Comparison of ENCODE assay signal across 17 cellular contexts in the genomic region with DNA sequence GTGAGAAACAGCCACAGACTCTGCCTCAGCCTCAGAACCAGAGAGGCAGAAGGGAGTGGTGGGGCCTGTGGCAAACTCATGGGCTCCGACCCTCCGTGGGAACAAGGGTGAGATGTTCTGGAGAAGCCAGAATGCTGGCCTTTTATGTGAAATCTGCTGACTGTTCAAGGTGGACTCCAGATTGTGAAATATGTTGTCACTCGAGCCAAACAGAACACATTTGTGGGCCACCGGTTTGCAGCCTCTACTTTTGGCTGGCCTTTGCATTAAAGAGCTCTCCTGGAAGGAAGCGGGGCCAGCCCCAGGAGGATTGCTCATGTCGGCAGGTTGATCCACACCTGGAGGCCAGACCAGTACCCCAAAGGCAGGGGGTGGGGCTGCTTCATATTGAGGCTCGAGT.
DNase-seq lines count a peak whose midpoint lies in the region; ATAC-seq, FAIRE-seq and TF ChIP-seq lines count a peak whose summit lies in the region.
"Had no signal": no experiment of that assay in that cellular context is flagged by ENCODE, and none has a peak within 500 bp of the region (broad histone marks: within the 10 kb centered on the region; RNA-seq: fewer than 3 reads in every experiment).

No MANE protein-coding gene starts in this region.

- H3K4me1 Mint-ChIP-seq in astrocyte (ENCODE audit: low read depth, unreplicated experiment), result peaks cover 45% of the 10 kb centered on the region
- peaks cover 0 to 9% (median 0%) of the 10 kb centered on the region in 7 donors for H3K4me1 Mint-ChIP-seq in naive thymus-derived CD4-positive, alpha-beta T cell

- in situ Hi-C loops in HepG2 (cut with HindIII; ENCODE audit: extremely low pct_ligation_motif_present, low pct_unique_long_range_greater_than_20kb), result no loop called here

- TF ChIP-seq CTCF in astrocyte (IDR thresholded peaks at IDR 0.05; ENCODE audit: insufficient read depth, low read depth, low read length) (no peak), HepG2 (CRISPR knock-in tag; IDR thresholded peaks at IDR 0.05) (no peak)

- H3K27me3 ChIP-seq in BLaER1 treated with 17β-estradiol and CSF1 and Interleukin-3, amounts not matched to agents 10 nM and 100 nM, result no peaks in the 10 kb centered on the region
- H3K27me3 ChIP-seq in astrocyte (ENCODE audit: insufficient read depth, low read length), result no peaks in the 10 kb centered on the region
- no peaks in the 10 kb centered on the region for H3K27me3 ChIP-seq in HepG2 (ENCODE audit: control insufficient read depth in 1 of 2, insufficient read depth in 2 of 2, low read length in 2 of 2)
- H3K27me3 ChIP-seq in naive thymus-derived CD4-positive, alpha-beta T cell (ENCODE audit: control insufficient read depth in 2 of 2, insufficient read depth in 2 of 2, low read length in 2 of 2), result no peaks in the 10 kb centered on the region
- H3K27me3 ChIP-seq: body of pancreas had no signal

- H3K36me3 Mint-ChIP-seq in astrocyte (ENCODE audit: low read depth, unreplicated experiment), result peaks cover 16% of the 10 kb centered on the region
- peaks cover 0 to 40% (median 7%) of the 10 kb centered on the region in 5 donors for H3K36me3 Mint-ChIP-seq in naive thymus-derived CD4-positive, alpha-beta T cell

- peaks cover 22% of the 10 kb centered on the region for H3K79me2 ChIP-seq in astrocyte (ENCODE audit: insufficient read depth, low read length)
- no peaks in the 10 kb centered on the region for H3K79me2 ChIP-seq in HepG2 (ENCODE audit: insufficient read depth, low read length)

- DNase-seq in astrocyte (ENCODE audit: low read depth) (no peak), HepG2 (ENCODE audit: low spot score) (no peak), UCSD-AML1 (lab: John Stamatoyannopoulos, UW; ENCODE audit: unreplicated experiment) (no peak), nucleus accumbens (lab: John Stamatoyannopoulos, UW) (no peak)
- no peak for DNase-seq in naive thymus-derived CD4-positive, alpha-beta T cell
- DNase-seq: activated CD8-positive, alpha-beta memory T cell treated with anti-CD3 and anti-CD28 coated beads, Interleukin-2, amount 50 U/mL, for 48 hours; body of pancreas; C1 segment of cervical spinal cord; erythroblast; NCI-H1105; NCI-H446 treated with DMSO at 0.1 percent for 48 hours; SHP77 treated with DMSO at 0.1 percent for 48 hours had no signal

- no peak for TF ChIP-seq EP300 in HepG2 (IDR thresholded peaks at IDR 0.05; ENCODE audit: low read depth in 2 of 2, low read length in 2 of 2)
- no peak for TF ChIP-seq EP300 in HepG2 (CRISPR knock-in tag; IDR thresholded peaks at IDR 0.05; ENCODE audit: borderline replicate concordance)

- ATAC-seq in HepG2, result no peak
- ATAC-seq in GM18861 (IDR thresholded peaks at IDR 0.05; ENCODE audit: unreplicated experiment), result no peak
- no peak for ATAC-seq in naive thymus-derived CD4-positive, alpha-beta T cell
- ATAC-seq: body of pancreas had no signal

- H3K9ac ChIP-seq in BLaER1 treated with 17β-estradiol and CSF1 and Interleukin-3, amounts not matched to agents 10 nM and 100 nM, result peak overlapping the region in 4 of 11 experiments; percentile 1 to 46 (median 28); a peak in 5 of 22 replicates
- H3K9ac ChIP-seq in astrocyte (ENCODE audit: low read length), result peak overlapping the region; percentile 90
- H3K9ac ChIP-seq in HepG2 (ENCODE audit: insufficient read depth, low read depth, low read length), result no peak overlapping the region

- POLR2A ChIA-PET in HepG2 (lab: Yijun Ruan, JAX), result interaction anchor here (1.9 kb wide), 1 partner anchor 37 kb away, joined by 14 read pairs; no protein-coding TSS in a partner anchor
- POLR2A ChIA-PET in naive thymus-derived CD4-positive, alpha-beta T cell (lab: Charles Lee), result no interaction called here

- H4K20me1 ChIP-seq in BLaER1 treated with 17β-estradiol and CSF1 and Interleukin-3, amounts not matched to agents 10 nM and 100 nM, result peaks cover 0 to 28% (median 0%) of the 10 kb centered on the region in 11 experiments; a peak in 3 of 22 replicates
- H4K20me1 ChIP-seq in astrocyte (ENCODE audit: insufficient read depth, low read length) (no peaks in the 10 kb centered on the region), HepG2 (ENCODE audit: insufficient read depth, low read length) (no peaks in the 10 kb centered on the region)

- FAIRE-seq in astrocyte (lab: Jason Lieb, UNC), result no peak
- no peak for FAIRE-seq in HepG2 (lab: Jason Lieb, UNC)
- FAIRE-seq: urothelium cell line had no signal

- peak overlapping the region in 3 of 11 experiments; percentile 16 to 40 (median 26); a peak in 3 of 22 replicates for H3K4me2 ChIP-seq in BLaER1 treated with 17β-estradiol and CSF1 and Interleukin-3, amounts not matched to agents 10 nM and 100 nM
- H3K4me2 ChIP-seq in astrocyte (ENCODE audit: low read length), result no peak overlapping the region
- no peak overlapping the region for H3K4me2 ChIP-seq in HepG2 (ENCODE audit: low read depth, low read length)

- no peaks in the 10 kb centered on the region for H3K27me3 Mint-ChIP-seq in astrocyte (ENCODE audit: low read depth, unreplicated experiment)
- no peaks in the 10 kb centered on the region for H3K27me3 Mint-ChIP-seq in naive thymus-derived CD4-positive, alpha-beta T cell

- H3K4me1 ChIP-seq in BLaER1 treated with 17β-estradiol and CSF1 and Interleukin-3, amounts not matched to agents 10 nM and 100 nM, result peaks cover 10 to 37% (median 22%) of the 10 kb centered on the region in 10 experiments; a peak in 18 of 20 replicates
- H3K4me1 ChIP-seq in astrocyte (ENCODE audit: insufficient read depth, low read length), result peaks cover 55% of the 10 kb centered on the region
- H3K4me1 ChIP-seq in HepG2 (ENCODE audit: insufficient read depth, low read length), result peaks cover 39% of the 10 kb centered on the region
- no peaks in the 10 kb centered on the region for H3K4me1 ChIP-seq in naive thymus-derived CD4-positive, alpha-beta T cell (ENCODE audit: control insufficient read depth in 2 of 2, insufficient read depth in 2 of 2, low read length in 2 of 2)

- intact Hi-C loops in HepG2 (cut with micrococcal nuclease; ENCODE audit: unreplicated experiment), result no loop called here
- intact Hi-C loops in naive thymus-derived CD4-positive, alpha-beta T cell (cut with micrococcal nuclease), result no loop called here

- TF ChIP-seq POLR2A in HepG2 (IDR thresholded peaks at IDR 0.05; ENCODE audit: insufficient read depth in 1 of 2, low read depth in 2 of 2, low read length in 2 of 2), result no peak

- no peak for TF ChIP-seq RAD21 in HepG2 (CRISPR knock-in tag; IDR thresholded peaks at IDR 0.05)

- no peaks in the 10 kb centered on the region for H3K9me3 Mint-ChIP-seq in astrocyte (ENCODE audit: unreplicated experiment)
- no peaks in the 10 kb centered on the region for H3K9me3 Mint-ChIP-seq in naive thymus-derived CD4-positive, alpha-beta T cell

- no peaks in the 10 kb centered on the region for H3K9me3 ChIP-seq in BLaER1 treated with 17β-estradiol and CSF1 and Interleukin-3, amounts not matched to agents 10 nM and 100 nM (replicated peaks in 1 of 11)
- H3K9me3 ChIP-seq in astrocyte (ENCODE audit: insufficient read depth, low read depth, low read length) (no peaks in the 10 kb centered on the region), HepG2 (ENCODE audit: low read length) (no peaks in the 10 kb centered on the region)
- no peaks in the 10 kb centered on the region for H3K9me3 ChIP-seq in naive thymus-derived CD4-positive, alpha-beta T cell (ENCODE audit: control insufficient read depth in 2 of 3, low read length in 3 of 3)
- H3K9me3 ChIP-seq: body of pancreas had no signal

- peaks cover 64 to 95% (median 88%) of the 10 kb centered on the region in 11 experiments for H3K36me3 ChIP-seq in BLaER1 treated with 17β-estradiol and CSF1 and Interleukin-3, amounts not matched to agents 10 nM and 100 nM
- H3K36me3 ChIP-seq in astrocyte (ENCODE audit: insufficient read depth, low read length) (peaks cover 4% of the 10 kb centered on the region), HepG2 (replicated peaks in 1 of 2; ENCODE audit: control insufficient read depth in 1 of 2, insufficient read depth in 2 of 2, low read length in 2 of 2) (peaks cover 18 to 39% of the 10 kb centered on the region in 2 experiments)
- peaks cover 0 to 47% (median 0%) of the 10 kb centered on the region in 3 experiments for H3K36me3 ChIP-seq in naive thymus-derived CD4-positive, alpha-beta T cell (ENCODE audit: control insufficient read depth in 2 of 3, insufficient read depth in 3 of 3, low read length in 3 of 3)

- H2AFZ ChIP-seq in astrocyte (ENCODE audit: low read depth, low read length), result no peak overlapping the region
- H2AFZ ChIP-seq in HepG2 (ENCODE audit: low read length), result no peak overlapping the region

- 69% methylated on average over 6 of the region's 7 CpGs for WGBS in HepG2 (ENCODE audit: low lambda C conversion rate)

- peak overlapping the region; percentile 99 for H3K27ac Mint-ChIP-seq in astrocyte (ENCODE audit: unreplicated experiment)
- H3K27ac Mint-ChIP-seq in naive thymus-derived CD4-positive, alpha-beta T cell, result no peak overlapping the region

- no peak overlapping the region for H3K4me3 ChIP-seq in BLaER1 treated with 17β-estradiol and CSF1 and Interleukin-3, amounts not matched to agents 10 nM and 100 nM
- no peak overlapping the region for H3K4me3 ChIP-seq in astrocyte (ENCODE audit: insufficient read depth, low read depth, low read length)
- no peak overlapping the region for H3K4me3 ChIP-seq in HepG2 (replicated peaks in 1 of 3; ENCODE audit: insufficient read depth in 1 of 3, low read depth in 2 of 3, low read length in 3 of 3)
- H3K4me3 ChIP-seq in skin epidermis, result no peak overlapping the region
- H3K4me3 ChIP-seq in naive thymus-derived CD4-positive, alpha-beta T cell (ENCODE audit: low read length), result no peak overlapping the region
- H3K4me3 ChIP-seq: body of pancreas had no signal

- peak overlapping the region in 9 of 11 experiments; percentile 17 to 50 (median 29); a peak in 11 of 22 replicates for H3K27ac ChIP-seq in BLaER1 treated with 17β-estradiol and CSF1 and Interleukin-3, amounts not matched to agents 10 nM and 100 nM
- H3K27ac ChIP-seq in astrocyte (ENCODE audit: low read depth, low read length) (peak overlapping the region; percentile 100), HepG2 (ENCODE audit: extremely low read length, insufficient read depth, low read length) (no peak overlapping the region), skin epidermis (peak overlapping the region in 18 of 21 experiments; percentile 15 to 96 (median 84))
- H3K27ac ChIP-seq in naive thymus-derived CD4-positive, alpha-beta T cell (ENCODE audit: low read depth, low read length), result no peak overlapping the region
- H3K27ac ChIP-seq: VCaP had no signal

- peak overlapping the region; percentile 40 for H3K4me3 Mint-ChIP-seq in astrocyte (ENCODE audit: unreplicated experiment)
- H3K4me3 Mint-ChIP-seq in naive thymus-derived CD4-positive, alpha-beta T cell, result peak overlapping the region in 1 of 10 donors; percentile 67

- BruUV-seq in HepG2 (replicated peaks; lab: Mats Ljungman, UMichigan), result no TSS peak

- CTCF ChIA-PET in HepG2 (lab: Yijun Ruan, JAX; ENCODE audit: low intra/inter-chr PET ratio, low total read pairs), result no interaction called here
- CTCF ChIA-PET in naive thymus-derived CD4-positive, alpha-beta T cell (lab: Charles Lee), result no interaction called here

TF ChIP-seq in HepG2, 621 proteins besides CTCF, POLR2A, EP300 and RAD21 (continues in another document):
- TF ChIP-seq XBP1 (CRISPR knock-in tag; IDR thresholded peaks at IDR 0.05) (no peak), MAFK (conservative IDR thresholded peaks at IDR 0.05 in 1 of 2, IDR thresholded peaks at IDR 0.05 in 1 of 2; ENCODE audit: low read length in 2 of 2) (peak; percentile 56 to 70; a peak in 3 of 4 replicates)

Comparison
In these comparisons a context has a peak if more than half of its experiments do, and no peak if none do; other contexts are left out.
1. H3K27ac ChIP-seq: peak in BLaER1 treated with 17β-estradiol and CSF1 and Interleukin-3, amounts not matched to agents 10 nM and 100 nM (9 of 11), astrocyte (single experiment) and skin epidermis (18 of 21); none in HepG2 (single experiment) and naive thymus-derived CD4-positive, alpha-beta T cell (single experiment).